1 cellular context compared by ENCODE assay signal in genomic region chr16:11100239-11100750, GRCh38.
TF ChIP-seq lines count a peak whose summit lies in the region.

No MANE protein-coding gene starts in this region.

TF ChIP-seq in liver, 16 proteins besides CTCF, POLR2A, EP300 and RAD21 (continued from another document):
- TF ChIP-seq GABPA (IDR thresholded peaks at IDR 0.05 in 1 of 2, conservative IDR thresholded peaks at IDR 0.05 in 1 of 2), result no peak
- TF ChIP-seq YY1 (IDR thresholded peaks at IDR 0.05), result no peak
- no peak for TF ChIP-seq FOXA2 (IDR thresholded peaks at IDR 0.05)
